In genomic region chr5:53603009-53603687, GRCh38 we compare ENCODE assay signal across 17 cellular contexts. TPM values are rescaled to one million over a fixed set of nuclear protein-coding genes. Genes with fewer than 3 reads are reported as not detected.
A peak's percentile ranks its signal among the peaks of the same experiment; 100 is the strongest.
DNase-seq lines count a peak whose midpoint lies in the region; ATAC-seq, FAIRE-seq and TF ChIP-seq lines count a peak whose summit lies in the region.
"Had no signal": no experiment of that assay in that cellular context is flagged by ENCODE, and none has a peak within 500 bp of the region (broad histone marks: within the 10 kb centered on the region; RNA-seq: fewer than 3 reads in every experiment).

No MANE protein-coding gene starts in this region.

- no TSS peak for BruUV-seq in HepG2 (replicated peaks; lab: Mats Ljungman, UMichigan)

- H3K4me1 ChIP-seq in right lobe of liver (peaks cover 0 to 8% (median 0%) of the 10 kb centered on the region in 4 donors), HepG2 (ENCODE audit: insufficient read depth, low read length) (no peaks in the 10 kb centered on the region), right cardiac atrium (ENCODE audit: control insufficient read depth, insufficient read depth, low read length) (peaks cover 1% of the 10 kb centered on the region)
- H3K4me1 ChIP-seq: parathyroid adenoma had no signal

- POLR2A ChIA-PET in HepG2 (lab: Yijun Ruan, JAX): no interaction called here

- peaks cover 3% of the 10 kb centered on the region for H3K9me3 Mint-ChIP-seq in chondrocyte (ENCODE audit: low read depth)
- H3K9me3 Mint-ChIP-seq: activated naive CD4-positive, alpha-beta T cell treated with anti-CD3 and anti-CD28 coated beads, Interleukin-2, amount 50 U/mL, for 24 hours had no signal

- TF ChIP-seq RAD21 in HepG2 (CRISPR knock-in tag; IDR thresholded peaks at IDR 0.05): no peak

- peaks cover 12% of the 10 kb centered on the region for H3K4me1 Mint-ChIP-seq in chondrocyte (ENCODE audit: low read depth)

- H3K9ac ChIP-seq in HepG2 (ENCODE audit: insufficient read depth, low read depth, low read length): no peak overlapping the region
- H3K9ac ChIP-seq: parathyroid adenoma had no signal

- H3K36me3 ChIP-seq in right lobe of liver (peaks cover 0 to 9% (median 2%) of the 10 kb centered on the region in 4 donors), HepG2 (replicated peaks in 1 of 2; ENCODE audit: control insufficient read depth in 1 of 2, insufficient read depth in 2 of 2, low read length in 2 of 2) (peaks cover 4 to 19% of the 10 kb centered on the region in 2 experiments; a peak in 4 of 5 replicates)

- TF ChIP-seq POLR2A in right lobe of liver (IDR thresholded peaks at IDR 0.05) (no peak), HepG2 (IDR thresholded peaks at IDR 0.05; ENCODE audit: insufficient read depth in 1 of 2, low read depth in 2 of 2, low read length in 2 of 2) (no peak)

- no peak overlapping the region for H3K4me2 ChIP-seq in HepG2 (ENCODE audit: low read depth, low read length)
- H3K4me2 ChIP-seq: hepatocyte had no signal

- ATAC-seq in right lobe of liver: peak; percentile 30 to 61 (median 40)
- no peak for ATAC-seq in HepG2
- peak; percentile 83 to 91 for ATAC-seq in right cardiac atrium
- no peak for ATAC-seq in HG03571 (IDR thresholded peaks at IDR 0.05; ENCODE audit: unreplicated experiment)
- ATAC-seq in GM21526 (IDR thresholded peaks at IDR 0.05; ENCODE audit: low FRiP score, unreplicated experiment): no peak

- H3K27me3 ChIP-seq in right lobe of liver: no peaks in the 10 kb centered on the region
- H3K27me3 ChIP-seq in HepG2 (ENCODE audit: control insufficient read depth in 1 of 2, insufficient read depth in 2 of 2, low read length in 2 of 2): no peaks in the 10 kb centered on the region
- H3K27me3 ChIP-seq in right cardiac atrium (ENCODE audit: control insufficient read depth, insufficient read depth): no peaks in the 10 kb centered on the region
- H3K27me3 ChIP-seq: hepatocyte had no signal

- peak overlapping the region; percentile 71 for H3K27ac Mint-ChIP-seq in chondrocyte (ENCODE audit: unreplicated experiment)
- H3K27ac Mint-ChIP-seq: activated naive CD4-positive, alpha-beta T cell treated with anti-CD3 and anti-CD28 coated beads, Interleukin-2, amount 50 U/mL, for 24 hours had no signal

- TF ChIP-seq CTCF in right lobe of liver (IDR thresholded peaks at IDR 0.05) (no peak), HepG2 (CRISPR knock-in tag; IDR thresholded peaks at IDR 0.05) (no peak), chondrocyte (IDR thresholded peaks at IDR 0.05) (no peak)

- intact Hi-C loops in right lobe of liver (cut with DNase I) (no loop called here), HepG2 (cut with micrococcal nuclease; ENCODE audit: unreplicated experiment) (no loop called here), right cardiac atrium (cut with DNase I) (no loop called here)

- H3K9me3 ChIP-seq in right lobe of liver (no peaks in the 10 kb centered on the region), HepG2 (ENCODE audit: low read length) (no peaks in the 10 kb centered on the region), right cardiac atrium (ENCODE audit: control insufficient read depth, low read length) (no peaks in the 10 kb centered on the region)

- H3K4me3 Mint-ChIP-seq in chondrocyte (ENCODE audit: unreplicated experiment): no peak overlapping the region
- H3K4me3 Mint-ChIP-seq: activated naive CD4-positive, alpha-beta T cell treated with anti-CD3 and anti-CD28 coated beads, Interleukin-2, amount 50 U/mL, for 24 hours had no signal

- no peak overlapping the region for H2AFZ ChIP-seq in HepG2 (ENCODE audit: low read length)
- H2AFZ ChIP-seq: hepatocyte, parathyroid adenoma had no signal

- H3K27me3 Mint-ChIP-seq in chondrocyte (ENCODE audit: low read depth): no peaks in the 10 kb centered on the region
- H3K27me3 Mint-ChIP-seq: activated naive CD4-positive, alpha-beta T cell treated with anti-CD3 and anti-CD28 coated beads, Interleukin-2, amount 50 U/mL, for 24 hours had no signal

- DNase-seq in right lobe of liver: no peak
- no peak for DNase-seq in HepG2 (ENCODE audit: low spot score)
- DNase-seq in chondrocyte (ENCODE audit: low spot score): no peak
- DNase-seq in right cardiac atrium: peak in 2 of 3 donors; percentile 16 to 26
- DNase-seq in superior temporal gyrus (ENCODE audit: extremely low spot score): peak; percentile 61
- no peak for DNase-seq in activated CD4-positive, alpha-beta T cell treated with anti-CD3 and anti-CD28 coated beads, Interleukin-2, amount 50 U/mL, for 4 hours
- DNase-seq: activated CD4-positive, alpha-beta T cell treated with anti-CD3 and anti-CD28 coated beads for 48 hours; Calu3; central memory CD4-positive, alpha-beta T cell; kidney glomerular epithelial cell; NCI-H1092; T1000 had no signal

- H3K79me2 ChIP-seq in HepG2 (ENCODE audit: insufficient read depth, low read length): peaks cover 26% of the 10 kb centered on the region

- H4K20me1 ChIP-seq in HepG2 (ENCODE audit: insufficient read depth, low read length): no peaks in the 10 kb centered on the region

- peaks cover 3% of the 10 kb centered on the region for H3K36me3 Mint-ChIP-seq in chondrocyte (ENCODE audit: low read depth)

- CTCF ChIA-PET in HepG2 (lab: Yijun Ruan, JAX; ENCODE audit: low intra/inter-chr PET ratio, low total read pairs): no interaction called here

- no peak for FAIRE-seq in HepG2 (lab: Jason Lieb, UNC)

- TF ChIP-seq EP300 in HepG2 (IDR thresholded peaks at IDR 0.05; ENCODE audit: low read depth in 2 of 2, low read length in 2 of 2) (no peak), HepG2 (CRISPR knock-in tag; IDR thresholded peaks at IDR 0.05; ENCODE audit: borderline replicate concordance) (no peak)

- no peak overlapping the region for H3K27ac ChIP-seq in right lobe of liver
- no peak overlapping the region for H3K27ac ChIP-seq in HepG2 (ENCODE audit: extremely low read length, insufficient read depth, low read length)
- H3K27ac ChIP-seq in right cardiac atrium (ENCODE audit: low read length): no peak overlapping the region
- H3K27ac ChIP-seq: hepatocyte, parathyroid adenoma had no signal

- 57% methylated on average over 6 of the region's 6 CpGs for WGBS in right lobe of liver (ENCODE audit: insufficient coverage, low coverage, low lambda C conversion rate, missing lambda C conversion rate)
- 94% methylated on average over 6 of the region's 6 CpGs for WGBS in HepG2 (ENCODE audit: low lambda C conversion rate)
- 34% methylated on average over 6 of the region's 6 CpGs for WGBS in right cardiac atrium

- H3K4me3 ChIP-seq in right lobe of liver (no peak overlapping the region), HepG2 (replicated peaks in 1 of 3; ENCODE audit: insufficient read depth in 1 of 3, low read depth in 2 of 3, low read length in 3 of 3) (no peak overlapping the region), right cardiac atrium (ENCODE audit: low read length) (no peak overlapping the region)
- H3K4me3 ChIP-seq: hepatocyte had no signal

- in situ Hi-C loops in HepG2 (cut with HindIII; ENCODE audit: extremely low pct_ligation_motif_present, low pct_unique_long_range_greater_than_20kb): no loop called here

TF ChIP-seq in HepG2, 621 proteins besides CTCF, POLR2A, EP300 and RAD21:
- TF ChIP-seq RBAK (CRISPR knock-in tag; IDR thresholded peaks at IDR 0.05) (no peak), ZNF768 (CRISPR knock-in tag; IDR thresholded peaks at IDR 0.05) (no peak), ZNF20 (CRISPR knock-in tag; IDR thresholded peaks at IDR 0.05) (no peak), ZNF850 (CRISPR knock-in tag; conservative IDR thresholded peaks at IDR 0.05) (no peak), TBX2 (CRISPR knock-in tag; IDR thresholded peaks at IDR 0.05; ENCODE audit: borderline replicate concordance) (no peak)

RNA-seq across cellular contexts. Expression of gene NDUFS4, which starts 42.7 kb away (rescaled TPM):
- 10 to 100 TPM; 44.3 to 69.4 (median 48.8) TPM for total RNA-seq in right lobe of liver
- total RNA-seq in HepG2 (2016; rRNA removed; fragmentation: Illumina TruSeq; extraction: Trizol): 121 and 146 TPM in 2 replicates
- 24.4 and 24.9 TPM in 2 replicates for total RNA-seq in HepG2 (2016; cell fraction: cytosol; rRNA removed; fragmentation: Illumina TruSeq; extraction: Trizol; ENCODE audit: low read depth)
- total RNA-seq in HepG2 (2016; cell fraction: insoluble cytoplasmic fraction; rRNA removed; fragmentation: Illumina TruSeq; extraction: Trizol): 122 and 152 TPM in 2 replicates
- total RNA-seq in HepG2 (2016; cell fraction: membrane; rRNA removed; fragmentation: Illumina TruSeq; extraction: Trizol): 28.1 and 36.2 TPM in 2 replicates
- total RNA-seq in HepG2 (2016; cell fraction: nucleus; rRNA removed; fragmentation: Illumina TruSeq; extraction: Trizol): 59.0 and 64.3 TPM in 2 replicates
- 114 and 126 TPM in 2 replicates for polyA plus RNA-seq in HepG2 (2011; rRNA removed)
- 87.4 and 118 TPM in 2 replicates for polyA plus RNA-seq in HepG2 (2011; cell fraction: cytosol; rRNA removed)
- 20.5 and 26.0 TPM in 2 replicates for polyA plus RNA-seq in HepG2 (2011; cell fraction: nucleus; rRNA removed)
- 79.6 and 109 TPM in 2 replicates for polyA plus RNA-seq in HepG2 (2012)
- polyA plus RNA-seq in HepG2 (2016; cell fraction: cytosol; fragmentation: Illumina TruSeq; extraction: Trizol; ENCODE audit: low read depth): 24.3 and 26.4 TPM in 2 replicates
- 125 and 147 TPM in 2 replicates for polyA plus RNA-seq in HepG2 (2016; cell fraction: insoluble cytoplasmic fraction; fragmentation: Illumina TruSeq; extraction: Trizol; ENCODE audit: low read depth)
- 27.9 and 33.2 TPM in 2 replicates for polyA plus RNA-seq in HepG2 (2016; cell fraction: membrane; fragmentation: Illumina TruSeq; extraction: Trizol; ENCODE audit: low read depth)
- 59.1 and 68.2 TPM in 2 replicates for polyA plus RNA-seq in HepG2 (2016; cell fraction: nucleus; fragmentation: Illumina TruSeq; extraction: Trizol; ENCODE audit: insufficient read depth, low read depth)
- polyA minus RNA-seq in HepG2 (2011; rRNA and poly(A)+ RNA removed; ENCODE audit: low replicate concordance): 29.4 and 34.1 TPM in 2 replicates
- polyA minus RNA-seq in HepG2 (2011; cell fraction: cytosol; rRNA and poly(A)+ RNA removed): 42.1 and 42.3 TPM in 2 replicates
- 36.9 and 59.1 TPM in 2 replicates for polyA minus RNA-seq in HepG2 (2011; cell fraction: nucleus; rRNA and poly(A)+ RNA removed)
- total RNA-seq in chondrocyte: 66.9 to 71.8 TPM (median 70.6 TPM) in 3 replicates
- total RNA-seq in right cardiac atrium: 100 to 1,000 TPM; 101 to 124 (median 114) TPM
- 177 TPM for polyA plus RNA-seq in right cardiac atrium

Comparison
In these comparisons a context has a peak if more than half of its experiments do, and no peak if none do; other contexts are left out.
1. ATAC-seq: peak in right lobe of liver (4 of 4) and right cardiac atrium (2 of 2); none in HepG2 (single experiment), HG03571 (single experiment) and GM21526 (single experiment).
2. DNase-seq: peak in right cardiac atrium (2 of 3) and superior temporal gyrus (single experiment); none in right lobe of liver (0 of 3), HepG2 (single experiment), chondrocyte (single experiment) and activated CD4-positive, alpha-beta T cell treated with anti-CD3 and anti-CD28 coated beads, Interleukin-2, amount 50 U/mL, for 4 hours (0 of 2).